ENCODE assay signal across 20 cellular contexts in genomic region chr18:47718646-47719045, GRCh38.
"Had no signal": no experiment of that assay in that cellular context is flagged by ENCODE, and none has a peak within 500 bp of the region (broad histone marks: within the 10 kb centered on the region; RNA-seq: fewer than 3 reads in every experiment).

No MANE protein-coding gene starts in this region.

- H3K4me3 ChIP-seq: colonic mucosa, dorsolateral prefrontal cortex, esophagus muscularis mucosa, gastroesophageal sphincter, heart left ventricle, hepatocyte, left lung, lower lobe of right lung, mucosa of descending colon had no signal

- H3K27ac ChIP-seq: colonic mucosa, dorsolateral prefrontal cortex, esophagus muscularis mucosa, foreskin keratinocyte, gastroesophageal sphincter, heart left ventricle, hepatocyte, left lung, lower lobe of right lung had no signal

- H2AFZ ChIP-seq: hepatocyte had no signal

- DNase-seq: colonic mucosa; dermis blood vessel endothelial cell; dorsolateral prefrontal cortex; effector CD4-positive, alpha-beta T cell; effector memory CD4-positive, alpha-beta T cell; foreskin keratinocyte; heart left ventricle; hypothalamus; immature natural killer cell; islet precursor cell; left cardiac atrium; left lung; left ventricle myocardium superior; lower lobe of right lung; mesenchymal stem cell; mucosa of descending colon; naive B cell had no signal

- H3K27me3 ChIP-seq: colonic mucosa, dorsolateral prefrontal cortex, esophagus muscularis mucosa, foreskin keratinocyte, hepatocyte, left lung had no signal

- H3K9me3 ChIP-seq: colonic mucosa, heart left ventricle, left lung, lower lobe of right lung, mucosa of descending colon had no signal

- H3K36me3 ChIP-seq: colonic mucosa, esophagus muscularis mucosa, gastroesophageal sphincter, heart left ventricle, left lung, lower lobe of right lung had no signal

- H3K79me2 ChIP-seq: hepatocyte had no signal

- H3K4me1 ChIP-seq: colonic mucosa, esophagus muscularis mucosa, foreskin keratinocyte, gastroesophageal sphincter, heart left ventricle, left lung, lower lobe of right lung had no signal

- H3K4me2 ChIP-seq: hepatocyte had no signal
